In the genomic region with DNA sequence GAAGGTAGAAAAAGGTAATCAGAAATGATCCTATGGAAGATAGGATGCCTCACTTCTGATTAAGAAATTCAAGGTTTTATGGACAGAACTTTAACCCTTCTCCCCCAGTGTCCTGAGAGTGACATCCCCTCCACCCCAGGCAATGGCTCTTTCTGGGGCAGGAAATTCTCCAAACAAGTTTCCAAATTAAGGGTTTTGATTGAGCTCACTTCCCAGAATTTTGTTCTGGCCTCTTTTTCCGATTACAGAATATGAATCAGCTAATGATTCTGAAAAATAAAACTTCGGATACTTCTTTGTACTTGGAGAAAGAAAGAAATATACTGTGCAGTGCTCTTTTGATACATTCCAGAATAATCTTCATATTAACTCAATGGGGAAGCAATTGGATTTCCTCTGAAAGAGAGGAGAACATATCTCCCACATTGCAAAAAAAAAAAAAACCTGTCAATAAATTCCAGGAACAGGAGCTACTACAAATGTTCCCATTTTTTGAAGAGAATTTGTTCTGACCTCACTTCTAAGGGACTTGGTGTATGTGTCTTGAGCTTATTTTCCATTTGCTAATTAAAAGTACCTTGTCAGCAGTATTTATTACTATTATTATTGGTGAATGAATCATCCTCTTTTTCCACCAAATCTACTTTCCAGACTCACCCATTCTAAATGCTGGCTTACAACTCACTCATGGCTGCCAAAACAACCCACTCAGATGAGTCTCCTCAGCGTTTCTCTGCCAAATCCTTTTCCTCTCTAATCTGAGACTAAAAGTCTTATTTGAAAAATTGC, we compare ENCODE assay signal across 13 cellular contexts. TPM values are rescaled to one million over a fixed set of nuclear protein-coding genes. Genes with fewer than 3 reads are reported as not detected.
DNase-seq lines count a peak whose midpoint lies in the region; ATAC-seq lines count a peak whose summit lies in the region.
"Had no signal": no experiment of that assay in that cellular context is flagged by ENCODE, and none has a peak within 500 bp of the region (broad histone marks: within the 10 kb centered on the region; RNA-seq: fewer than 3 reads in every experiment).

No MANE protein-coding gene starts in this region.

- no peaks in the 10 kb centered on the region for H3K9me3 ChIP-seq in aorta (ENCODE audit: control insufficient read depth, low read length)
- H3K9me3 ChIP-seq in SJCRH30 (replicated peaks) = no peaks in the 10 kb centered on the region
- H3K9me3 ChIP-seq: body of pancreas, neutrophil had no signal

- intact Hi-C loops in Right ventricle myocardium inferior (cut with DNase I) = no loop called here
- intact Hi-C loops in cardiac septum (cut with DNase I) = no loop called here
- intact Hi-C loops in aorta (cut with DNase I) = loop anchor here (5.0 kb wide), 3 partner anchors 44 to 71 kb away; no protein-coding TSS in a partner anchor

- ATAC-seq in Right ventricle myocardium inferior = peak; percentile 86
- peak; percentile 88 for ATAC-seq in aorta (ENCODE audit: low FRiP score)
- ATAC-seq in GM19463 (IDR thresholded peaks at IDR 0.05; ENCODE audit: unreplicated experiment) = no peak
- ATAC-seq: body of pancreas, esophagus mucosa had no signal

- H3K4me1 ChIP-seq in aorta (ENCODE audit: control insufficient read depth in 1 of 2, insufficient read depth in 2 of 2, low read length in 2 of 2) (no peaks in the 10 kb centered on the region), SJCRH30 (no peaks in the 10 kb centered on the region)
- H3K4me1 ChIP-seq: body of pancreas had no signal

- 4 to 8% methylated on average over 3 of the region's 3 CpGs for WGBS in aorta, 2 donors

- no peaks in the 10 kb centered on the region for H3K36me3 ChIP-seq in aorta (ENCODE audit: control insufficient read depth in 1 of 2, insufficient read depth in 2 of 2, low read length in 1 of 2)
- no peaks in the 10 kb centered on the region for H3K36me3 ChIP-seq in SJCRH30
- H3K36me3 ChIP-seq: neutrophil had no signal

- H3K4me3 ChIP-seq in aorta (ENCODE audit: low read length in 2 of 2) (no peak overlapping the region), SJCRH30 (no peak overlapping the region)
- H3K4me3 ChIP-seq: body of pancreas had no signal

- H3K27ac ChIP-seq in aorta (ENCODE audit: low read depth in 1 of 2, low read length in 2 of 2) (peak overlapping the region; percentile 9 to 25), SJCRH30 (no peak overlapping the region)
- H3K27ac ChIP-seq: body of pancreas, neutrophil had no signal

- DNase-seq in Right ventricle myocardium inferior (ENCODE audit: missing footprints) = no peak
- no peak for DNase-seq in cardiac septum (ENCODE audit: low spot score)
- DNase-seq in dedifferentiated amniotic fluid mesenchymal stem cell (ENCODE audit: extremely low spot score) = peak; percentile 19
- peak; percentile 4 to 5 for DNase-seq in lung microvascular endothelial cell (ENCODE audit: low read depth in 2 of 2)
- DNase-seq in aorta = peak in 1 of 2 donors; percentile 73
- no peak for DNase-seq in NCI-H1105 (lab: John Stamatoyannopoulos, UW)
- DNase-seq in SJCRH30 = no peak
- DNase-seq: activated T-cell treated with anti-CD3 and anti-CD28 coated beads for 4 hours; stimulated activated CD4-positive, alpha-beta T cell treated with anti-CD3 and anti-CD28 coated beads, Interleukin-2, amount 100 ng/mL, for 48 hours had no signal

- H3K27me3 ChIP-seq in aorta (ENCODE audit: control insufficient read depth in 1 of 2, insufficient read depth in 2 of 2, low read length in 1 of 2) (no peaks in the 10 kb centered on the region), SJCRH30 (0 out of 2 replicates have a peak, but pooled peaks cover 3% of the 10 kb centered on the region)
- H3K27me3 ChIP-seq: body of pancreas, neutrophil had no signal

RNA-seq across cellular contexts. Expression of gene TASP1, which starts 33.0 kb away (rescaled TPM):
- total RNA-seq in Right ventricle myocardium inferior (4.3 TPM), cardiac septum (9.7 TPM), lung microvascular endothelial cell (5.0 and 6.5 TPM in 2 replicates), aorta (10 to 100 TPM; 32.8 to 74.6 TPM)
- polyA plus RNA-seq in aorta = 10 to 100 TPM; 13.2 to 18.9 TPM
- total RNA-seq in SJCRH30 (2014; rRNA removed; shearing (Covaris generic)) = 7.1 and 7.2 TPM in 2 replicates

Comparison
In these comparisons a context has a peak if more than half of its experiments do, and no peak if none do; other contexts are left out.
1. DNase-seq: peak in dedifferentiated amniotic fluid mesenchymal stem cell (single experiment) and lung microvascular endothelial cell (2 of 2); none in Right ventricle myocardium inferior (single experiment), cardiac septum (single experiment), NCI-H1105 (single experiment) and SJCRH30 (0 of 2).
2. intact Hi-C loops: an anchor here in aorta (5.0 kb wide); none called in Right ventricle myocardium inferior and cardiac septum.